In the genomic region with DNA sequence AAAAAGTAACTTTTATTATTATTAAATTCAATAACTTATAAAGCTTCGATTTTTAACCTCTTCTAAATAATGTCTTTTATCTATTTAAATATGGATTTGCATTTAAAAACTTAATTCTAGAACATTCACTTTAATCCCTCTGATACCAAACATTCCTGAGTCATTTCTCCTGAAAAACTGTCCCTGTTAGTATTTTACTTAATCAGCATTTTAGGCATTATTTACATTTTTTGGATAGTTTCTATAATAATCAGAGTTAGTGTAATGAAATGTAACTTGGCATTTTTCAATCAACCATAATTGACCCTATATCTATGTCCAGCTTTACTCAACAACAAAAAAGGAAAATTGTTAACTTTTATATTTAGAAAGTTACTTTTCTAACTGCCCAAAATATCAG, we compare ENCODE assay signal across 22 cellular contexts.
A peak's percentile ranks its signal among the peaks of the same experiment; 100 is the strongest.
DNase-seq lines count a peak whose midpoint lies in the region; ATAC-seq, FAIRE-seq and TF ChIP-seq lines count a peak whose summit lies in the region.
"Had no signal": no experiment of that assay in that cellular context is flagged by ENCODE, and none has a peak within 500 bp of the region (broad histone marks: within the 10 kb centered on the region; RNA-seq: fewer than 3 reads in every experiment).

No MANE protein-coding gene starts in this region.

- ATAC-seq in A549 (no peak), K562 (no peak), HG03378 (IDR thresholded peaks at IDR 0.05; ENCODE audit: unreplicated experiment) (no peak), GM21528 (IDR thresholded peaks at IDR 0.05; ENCODE audit: low FRiP score, unreplicated experiment) (no peak)

- TF ChIP-seq EP300 in A549 (IDR thresholded peaks at IDR 0.05) = no peak
- TF ChIP-seq EP300 in K562 (IDR thresholded peaks at IDR 0.05; ENCODE audit: low read length) = no peak

- no peak overlapping the region for H2AFZ ChIP-seq in K562 (ENCODE audit: low read depth, low read length)
- H2AFZ ChIP-seq: GM23248 had no signal

- POLR2A ChIA-PET in A549 (lab: Yijun Ruan, JAX) = no interaction called here
- POLR2A ChIA-PET in K562 (lab: Yijun Ruan, JAX) = no interaction called here

- intact Hi-C loops in K562 (cut with micrococcal nuclease) = no loop called here

- H3K9me3 ChIP-seq in A549 = no peaks in the 10 kb centered on the region
- H3K9me3 ChIP-seq in K562 (replicated peaks; ENCODE audit: control insufficient read depth, insufficient read depth, low read depth, low read length) = no peaks in the 10 kb centered on the region
- no peaks in the 10 kb centered on the region for H3K9me3 ChIP-seq in small intestine (ENCODE audit: control insufficient read depth, low read depth)
- H3K9me3 ChIP-seq: BE2C had no signal

- TF ChIP-seq RAD21 in A549 (conservative IDR thresholded peaks at IDR 0.05 in 1 of 2, IDR thresholded peaks at IDR 0.05 in 1 of 2) (no peak), K562 (CRISPR knock-in tag; conservative IDR thresholded peaks at IDR 0.05 in 1 of 2, IDR thresholded peaks at IDR 0.05 in 1 of 2) (no peak)

- DNase-seq in A549 (ENCODE audit: low read depth in 1 of 2, low spot score in 1 of 2) (no peak), K562 (ENCODE audit: extremely low read depth in 1 of 4, low spot score in 3 of 4) (no peak), small intestine (no peak), NCI-H2029 (lab: John Stamatoyannopoulos, UW) (no peak)
- DNase-seq: ACHN; AML-193; BE2C; CD4-positive, alpha-beta T cell; CD8-positive, alpha-beta memory T cell; DMS 273 treated with DMSO at 0.1 percent for 48 hours; DMS53; DMS79 treated with DMSO at 0.1 percent for 48 hours; GF-D8; GM23248; H7; HCEC 1CT had no signal

- BruUV-seq in K562 (replicated peaks; lab: Mats Ljungman, UMichigan) = no TSS peak

- no peaks in the 10 kb centered on the region for H3K9me1 ChIP-seq in K562 (ENCODE audit: control insufficient read depth, insufficient read depth, low read length)

- no peaks in the 10 kb centered on the region for H3K27me3 ChIP-seq in K562 (ENCODE audit: control insufficient read depth in 2 of 2, insufficient read depth in 2 of 2, low read length in 2 of 2)
- no peaks in the 10 kb centered on the region for H3K27me3 ChIP-seq in small intestine (ENCODE audit: control insufficient read depth in 2 of 2, insufficient read depth in 2 of 2, low read length in 2 of 2)
- H3K27me3 ChIP-seq: BE2C; BLaER1 treated with 17β-estradiol and CSF1 and Interleukin-3, amounts not matched to agents 10 nM and 100 nM had no signal

- H3K79me2 ChIP-seq in K562 (ENCODE audit: control insufficient read depth, insufficient read depth, low read length) = no peaks in the 10 kb centered on the region

- H3K4me1 ChIP-seq in A549 (no peaks in the 10 kb centered on the region), K562 (replicated peaks in 1 of 2; ENCODE audit: control insufficient read depth in 2 of 2, insufficient read depth in 2 of 2, low read length in 2 of 2) (no peaks in the 10 kb centered on the region), small intestine (ENCODE audit: control insufficient read depth in 2 of 2, insufficient read depth in 1 of 2, low read depth in 1 of 2, low read length in 1 of 2) (no peaks in the 10 kb centered on the region)
- H3K4me1 ChIP-seq: BE2C; BLaER1 treated with 17β-estradiol and CSF1 and Interleukin-3, amounts not matched to agents 10 nM and 100 nM had no signal

- H3K27ac ChIP-seq in A549 = no peak overlapping the region
- H3K27ac ChIP-seq in K562 (ENCODE audit: extremely low read depth, low read depth, low read length) = no peak overlapping the region
- no peak overlapping the region for H3K27ac ChIP-seq in small intestine (ENCODE audit: low read depth in 1 of 2, low read length in 1 of 2)
- H3K27ac ChIP-seq: BLaER1 treated with 17β-estradiol and CSF1 and Interleukin-3, amounts not matched to agents 10 nM and 100 nM; GM23248 had no signal

- H3K4me3 ChIP-seq in A549 = no peak overlapping the region
- no peak overlapping the region for H3K4me3 ChIP-seq in K562
- no peak overlapping the region for H3K4me3 ChIP-seq in small intestine (ENCODE audit: low read depth in 1 of 2, low read length in 2 of 2)
- H3K4me3 ChIP-seq: BLaER1 treated with 17β-estradiol and CSF1 and Interleukin-3, amounts not matched to agents 10 nM and 100 nM; GM23248 had no signal

- 3% methylated on average over 1 of the region's 1 CpG for WGBS in A549 (ENCODE audit: missing lambda C conversion rate)
- 0% methylated on average over 1 of the region's 1 CpG for WGBS in K562 (ENCODE audit: insufficient coverage, low coverage, missing lambda C conversion rate)
- WGBS in small intestine, 3 donors = 59 to 80% (median 61%) methylated on average over 1 of the region's 1 CpG

- H3K4me2 ChIP-seq in A549 (no peak overlapping the region), K562 (ENCODE audit: insufficient read depth, low read length) (no peak overlapping the region)
- H3K4me2 ChIP-seq: BLaER1 treated with 17β-estradiol and CSF1 and Interleukin-3, amounts not matched to agents 10 nM and 100 nM had no signal

- CTCF ChIA-PET in A549 (lab: Yijun Ruan, JAX) (no interaction called here), K562 (lab: Yijun Ruan, JAX; ENCODE audit: low intra/inter-chr PET ratio) (no interaction called here)

- TF ChIP-seq CTCF in A549 (IDR thresholded peaks at IDR 0.05) = no peak
- TF ChIP-seq CTCF in K562 (IDR thresholded peaks at IDR 0.05 in 2 of 3, conservative IDR thresholded peaks at IDR 0.05 in 1 of 3; ENCODE audit: insufficient read depth in 2 of 3, low read depth in 1 of 3, low read length in 3 of 3) = no peak

- FAIRE-seq in A549 (lab: Jason Lieb, UNC) = no peak
- FAIRE-seq in K562 (lab: Jason Lieb, UNC) = no peak
- peak; percentile 71 for FAIRE-seq in small intestine (lab: Jason Lieb, UNC)
- FAIRE-seq: D721Med, GM12892, H1 had no signal

- TF ChIP-seq POLR2A in A549 (IDR thresholded peaks at IDR 0.05; ENCODE audit: low read length) = no peak
- TF ChIP-seq POLR2A in K562 (conservative IDR thresholded peaks at IDR 0.05) = no peak

- in situ Hi-C loops in K562 (cut with MboI) = no loop called here

- H3K36me3 ChIP-seq in K562 (ENCODE audit: control insufficient read depth, insufficient read depth, low read length) (no peaks in the 10 kb centered on the region), small intestine (ENCODE audit: control insufficient read depth in 2 of 2, insufficient read depth in 2 of 2, low read length in 2 of 2) (no peaks in the 10 kb centered on the region)
- H3K36me3 ChIP-seq: BE2C; BLaER1 treated with 17β-estradiol and CSF1 and Interleukin-3, amounts not matched to agents 10 nM and 100 nM had no signal

- H3K9ac ChIP-seq in K562 (ENCODE audit: insufficient read depth in 1 of 2, low read depth in 2 of 2, low read length in 2 of 2) = no peak overlapping the region
- H3K9ac ChIP-seq: BLaER1 treated with 17β-estradiol and CSF1 and Interleukin-3, amounts not matched to agents 10 nM and 100 nM; GM23248 had no signal

- H4K20me1 ChIP-seq in K562 (replicated peaks; ENCODE audit: control insufficient read depth, insufficient read depth, low read length) = no peaks in the 10 kb centered on the region
- H4K20me1 ChIP-seq: BLaER1 treated with 17β-estradiol and CSF1 and Interleukin-3, amounts not matched to agents 10 nM and 100 nM had no signal

TF ChIP-seq in A549, 52 proteins besides CTCF, POLR2A, EP300 and RAD21:
- TF ChIP-seq CHD4 (IDR thresholded peaks at IDR 0.05; ENCODE audit: borderline replicate concordance) = no peak
- peak; percentile 21 for TF ChIP-seq MAFK (IDR thresholded peaks at IDR 0.05; ENCODE audit: partially characterized antibody)

TF ChIP-seq in K562, 482 proteins besides CTCF, POLR2A, EP300 and RAD21:
- TF ChIP-seq NFXL1 (CRISPR knock-in tag; IDR thresholded peaks at IDR 0.05) (no peak), ZNF316 (IDR thresholded peaks at IDR 0.05) (peak; percentile 33; the same call in 1 of the 2 replicates), ZNF445 (CRISPR knock-in tag; IDR thresholded peaks at IDR 0.05; ENCODE audit: low read depth) (no peak), RNF2 (IDR thresholded peaks at IDR 0.05) (no peak), PHF21A (IDR thresholded peaks at IDR 0.05; ENCODE audit: borderline replicate concordance, low read depth) (no peak)
